ENCODE assay signal across 8 cellular contexts in genomic region chr9:95189230-95190098, GRCh38.
DNase-seq lines count a peak whose midpoint lies in the region; ATAC-seq and TF ChIP-seq lines count a peak whose summit lies in the region.

No MANE protein-coding gene starts in this region.

- H3K27ac Mint-ChIP-seq in activated naive CD4-positive, alpha-beta T cell treated with anti-CD3 and anti-CD28 coated beads, Interleukin-2, amount 50 U/mL, for 24 hours = no peak overlapping the region

- no peak for ATAC-seq in HG02938 (IDR thresholded peaks at IDR 0.05; ENCODE audit: unreplicated experiment)

- peak overlapping the region; percentile 12 for H3K4me3 Mint-ChIP-seq in activated naive CD4-positive, alpha-beta T cell treated with anti-CD3 and anti-CD28 coated beads, Interleukin-2, amount 50 U/mL, for 24 hours

- peaks cover 25% of the 10 kb centered on the region for H3K4me1 Mint-ChIP-seq in activated naive CD4-positive, alpha-beta T cell treated with anti-CD3 and anti-CD28 coated beads, Interleukin-2, amount 50 U/mL, for 24 hours

- H3K4me3 ChIP-seq in cardiac fibroblast (replicated peaks in 1 of 2; ENCODE audit: low read depth in 2 of 2, low read length in 2 of 2) (peak overlapping the region; percentile 5 to 13), urinary bladder (ENCODE audit: low read depth, low read length) (no peak overlapping the region)

- WGBS in urinary bladder = 3% methylated on average over 7 of the region's 7 CpGs

- no peak for DNase-seq in activated naive CD4-positive, alpha-beta T cell treated with anti-CD3 and anti-CD28 coated beads, Interleukin-2, amount 50 U/mL, for 16 hours
- peak; percentile 86 to 88 for DNase-seq in cardiac fibroblast (ENCODE audit: low read depth in 2 of 2)
- peak; percentile 92 to 99 for DNase-seq in lung microvascular endothelial cell (ENCODE audit: low read depth in 2 of 2)
- no peak for DNase-seq in NCI-H226
- no peak for DNase-seq in substantia nigra (lab: John Stamatoyannopoulos, UW)

- H3K9me3 Mint-ChIP-seq in activated naive CD4-positive, alpha-beta T cell treated with anti-CD3 and anti-CD28 coated beads, Interleukin-2, amount 50 U/mL, for 24 hours = peaks cover 10% of the 10 kb centered on the region

- peak overlapping the region; percentile 62 for H3K27ac ChIP-seq in urinary bladder (ENCODE audit: low read depth)
- no peak overlapping the region for H3K27ac ChIP-seq in substantia nigra (ENCODE audit: low read depth, low read length, poor library complexity, severe bottlenecking)

- no peaks in the 10 kb centered on the region for H3K36me3 ChIP-seq in urinary bladder (ENCODE audit: insufficient read depth)

- peaks cover 2% of the 10 kb centered on the region for H3K4me1 ChIP-seq in urinary bladder (ENCODE audit: insufficient read depth)

- peaks cover 7% of the 10 kb centered on the region for H3K36me3 Mint-ChIP-seq in activated naive CD4-positive, alpha-beta T cell treated with anti-CD3 and anti-CD28 coated beads, Interleukin-2, amount 50 U/mL, for 24 hours

- no peak for TF ChIP-seq CTCF in cardiac fibroblast (IDR thresholded peaks at IDR 0.05; ENCODE audit: low read depth, low read length)

- no peaks in the 10 kb centered on the region for H3K27me3 Mint-ChIP-seq in activated naive CD4-positive, alpha-beta T cell treated with anti-CD3 and anti-CD28 coated beads, Interleukin-2, amount 50 U/mL, for 24 hours

Comparison
In these comparisons a context has a peak if more than half of its experiments do, and no peak if none do; other contexts are left out.
1. DNase-seq: peak in cardiac fibroblast (2 of 2) and lung microvascular endothelial cell (2 of 2); none in activated naive CD4-positive, alpha-beta T cell treated with anti-CD3 and anti-CD28 coated beads, Interleukin-2, amount 50 U/mL, for 16 hours (single experiment), NCI-H226 (single experiment) and substantia nigra (0 of 49).